8 cellular contexts compared by ENCODE assay signal in genomic region chr12:11730299-11731041, GRCh38.
DNase-seq lines count a peak whose midpoint lies in the region; ATAC-seq and TF ChIP-seq lines count a peak whose summit lies in the region.

No MANE protein-coding gene starts in this region.

- peaks cover 0 to 4% (median 0%) of the 10 kb centered on the region in 7 donors for H3K9me3 Mint-ChIP-seq in CD4-positive, CD25-positive, alpha-beta regulatory T cell
- H3K9me3 Mint-ChIP-seq in nephron progenitor cell, result no peaks in the 10 kb centered on the region

- no peaks in the 10 kb centered on the region for H3K9me3 ChIP-seq in CD4-positive, CD25-positive, alpha-beta regulatory T cell (ENCODE audit: control insufficient read depth in 2 of 2, low read length in 2 of 2)
- H3K9me3 ChIP-seq in heart left ventricle, result no peaks in the 10 kb centered on the region

- H3K27me3 ChIP-seq in CD4-positive, CD25-positive, alpha-beta regulatory T cell (ENCODE audit: control insufficient read depth, insufficient read depth, low read length), result no peaks in the 10 kb centered on the region
- H3K27me3 ChIP-seq in heart left ventricle, result no peaks in the 10 kb centered on the region

- H3K27ac ChIP-seq in CD4-positive, CD25-positive, alpha-beta regulatory T cell (ENCODE audit: insufficient read depth, low read length, poor library complexity, severe bottlenecking), result no peak overlapping the region
- H3K27ac ChIP-seq in heart left ventricle, result peak overlapping the region in 1 of 12 donors; percentile 25

- TF ChIP-seq CTCF in heart left ventricle (IDR thresholded peaks at IDR 0.05) (no peak), nephron progenitor cell (IDR thresholded peaks at IDR 0.05) (no peak)

- intact Hi-C loops in heart left ventricle (cut with DNase I), result no loop called here

- H3K27ac Mint-ChIP-seq in CD4-positive, CD25-positive, alpha-beta regulatory T cell, result peak overlapping the region; percentile 90 to 93 (median 91)
- no peak overlapping the region for H3K27ac Mint-ChIP-seq in nephron progenitor cell

- peak overlapping the region; percentile 74 for H3K4me3 ChIP-seq in CD4-positive, CD25-positive, alpha-beta regulatory T cell (ENCODE audit: low read depth, low read length)
- no peak overlapping the region for H3K4me3 ChIP-seq in heart left ventricle

- peak; percentile 14 to 22 for ATAC-seq in CD4-positive, CD25-positive, alpha-beta regulatory T cell (ENCODE audit: low read depth in 2 of 2)
- ATAC-seq in GM21390 (IDR thresholded peaks at IDR 0.05; ENCODE audit: unreplicated experiment) (peak; percentile 37), HG02970 (IDR thresholded peaks at IDR 0.05; ENCODE audit: low FRiP score, unreplicated experiment) (no peak), heart left ventricle (no peak)

- DNase-seq in CD4-positive, CD25-positive, alpha-beta regulatory T cell, result no peak
- DNase-seq in NCI-H2196 treated with DMSO at 0.1 percent for 48 hours (lab: John Stamatoyannopoulos, UW; ENCODE audit: unreplicated experiment) (peak; percentile 29), germinal center (ENCODE audit: low spot score) (peak; percentile 63), HCEC 1CT (no peak), heart left ventricle (no peak), nephron progenitor cell (no peak)

- no peaks in the 10 kb centered on the region for H3K27me3 Mint-ChIP-seq in CD4-positive, CD25-positive, alpha-beta regulatory T cell
- no peaks in the 10 kb centered on the region for H3K27me3 Mint-ChIP-seq in nephron progenitor cell (ENCODE audit: low read depth, poor library complexity)

- peaks cover 40 to 70% (median 54%) of the 10 kb centered on the region in 4 donors for H3K4me1 Mint-ChIP-seq in CD4-positive, CD25-positive, alpha-beta regulatory T cell
- H3K4me1 Mint-ChIP-seq in nephron progenitor cell, result peaks cover 31% of the 10 kb centered on the region

- H3K4me3 Mint-ChIP-seq in CD4-positive, CD25-positive, alpha-beta regulatory T cell, result peak overlapping the region in 3 of 4 donors; percentile 44 to 83 (median 83)
- H3K4me3 Mint-ChIP-seq in nephron progenitor cell, result no peak overlapping the region

- peaks cover 13% of the 10 kb centered on the region for H3K36me3 Mint-ChIP-seq in CD4-positive, CD25-positive, alpha-beta regulatory T cell
- peaks cover 5% of the 10 kb centered on the region for H3K36me3 Mint-ChIP-seq in nephron progenitor cell (ENCODE audit: low read depth)

- no peaks in the 10 kb centered on the region for H3K36me3 ChIP-seq in CD4-positive, CD25-positive, alpha-beta regulatory T cell (ENCODE audit: control insufficient read depth, insufficient read depth, low read length)
- H3K36me3 ChIP-seq in heart left ventricle, result no peaks in the 10 kb centered on the region

- 93 to 98% (median 94%) methylated on average over 8 of the region's 8 CpGs for WGBS in heart left ventricle, 4 donors

- H3K4me1 ChIP-seq in CD4-positive, CD25-positive, alpha-beta regulatory T cell (ENCODE audit: control insufficient read depth, insufficient read depth, low read length, poor library complexity, severe bottlenecking), result peaks cover 43% of the 10 kb centered on the region
- peaks cover 0 to 73% (median 9%) of the 10 kb centered on the region in 12 donors for H3K4me1 ChIP-seq in heart left ventricle

- TF ChIP-seq POLR2A in heart left ventricle (IDR thresholded peaks at IDR 0.05), result no peak

Comparison
In these comparisons a context has a peak if more than half of its experiments do, and no peak if none do; other contexts are left out.
1. ATAC-seq: peak in CD4-positive, CD25-positive, alpha-beta regulatory T cell (2 of 2) and GM21390 (single experiment); none in HG02970 (single experiment) and heart left ventricle (0 of 4).
2. DNase-seq: peak in NCI-H2196 treated with DMSO at 0.1 percent for 48 hours (single experiment) and germinal center (single experiment); none in CD4-positive, CD25-positive, alpha-beta regulatory T cell (0 of 3), HCEC 1CT (single experiment), heart left ventricle (0 of 5) and nephron progenitor cell (single experiment).